In genomic region chr4:112031712-112032328, GRCh38 we compare ENCODE assay signal across 8 cellular contexts.
DNase-seq lines count a peak whose midpoint lies in the region; ATAC-seq and TF ChIP-seq lines count a peak whose summit lies in the region.

No MANE protein-coding gene starts in this region.

- ATAC-seq in HG03439 (IDR thresholded peaks at IDR 0.05; ENCODE audit: unreplicated experiment): no peak

- no peak overlapping the region for H3K27ac ChIP-seq in 22Rv1

- DNase-seq in G401 (ENCODE audit: low spot score) (peak; percentile 22), HFF-Myc (ENCODE audit: extremely low read depth, low read depth) (peak; percentile 42), NCI-H1092 treated with DMSO at 0.1 percent for 48 hours (lab: John Stamatoyannopoulos, UW) (peak; percentile 16), astrocyte of the spinal cord (ENCODE audit: low read depth, low spot score) (peak; percentile 65), kidney glomerular epithelial cell (lab: John Stamatoyannopoulos, UW) (peak; percentile 57), MG63 (no peak)

- no peaks in the 10 kb centered on the region for H3K9me3 ChIP-seq in MG63

- H3K36me3 ChIP-seq in MG63: no peaks in the 10 kb centered on the region

- in situ Hi-C loops in G401 (cut with HindIII; ENCODE audit: low sequenced_read_pairs) (no loop called here), astrocyte of the spinal cord (cut with HindIII; ENCODE audit: low sequenced_read_pairs) (no loop called here)

- TF ChIP-seq CTCF in 22Rv1 (IDR thresholded peaks at IDR 0.05): peak; percentile 81
- TF ChIP-seq CTCF in HFF-Myc (IDR thresholded peaks at IDR 0.05; ENCODE audit: low read depth, low read length, missing control alignments): peak; percentile 57
- peak; percentile 64 for TF ChIP-seq CTCF in astrocyte of the spinal cord (IDR thresholded peaks at IDR 0.05; ENCODE audit: low read depth, low read length)

- peaks cover 6% of the 10 kb centered on the region for H3K27me3 ChIP-seq in MG63

- no peak overlapping the region for H3K4me3 ChIP-seq in HFF-Myc (replicated peaks; ENCODE audit: low read depth, low read length)
- H3K4me3 ChIP-seq in astrocyte of the spinal cord (ENCODE audit: low read depth, low read length): no peak overlapping the region
- no peak overlapping the region for H3K4me3 ChIP-seq in MG63
